Comparison of ENCODE assay signal across 8 cellular contexts in the genomic region with DNA sequence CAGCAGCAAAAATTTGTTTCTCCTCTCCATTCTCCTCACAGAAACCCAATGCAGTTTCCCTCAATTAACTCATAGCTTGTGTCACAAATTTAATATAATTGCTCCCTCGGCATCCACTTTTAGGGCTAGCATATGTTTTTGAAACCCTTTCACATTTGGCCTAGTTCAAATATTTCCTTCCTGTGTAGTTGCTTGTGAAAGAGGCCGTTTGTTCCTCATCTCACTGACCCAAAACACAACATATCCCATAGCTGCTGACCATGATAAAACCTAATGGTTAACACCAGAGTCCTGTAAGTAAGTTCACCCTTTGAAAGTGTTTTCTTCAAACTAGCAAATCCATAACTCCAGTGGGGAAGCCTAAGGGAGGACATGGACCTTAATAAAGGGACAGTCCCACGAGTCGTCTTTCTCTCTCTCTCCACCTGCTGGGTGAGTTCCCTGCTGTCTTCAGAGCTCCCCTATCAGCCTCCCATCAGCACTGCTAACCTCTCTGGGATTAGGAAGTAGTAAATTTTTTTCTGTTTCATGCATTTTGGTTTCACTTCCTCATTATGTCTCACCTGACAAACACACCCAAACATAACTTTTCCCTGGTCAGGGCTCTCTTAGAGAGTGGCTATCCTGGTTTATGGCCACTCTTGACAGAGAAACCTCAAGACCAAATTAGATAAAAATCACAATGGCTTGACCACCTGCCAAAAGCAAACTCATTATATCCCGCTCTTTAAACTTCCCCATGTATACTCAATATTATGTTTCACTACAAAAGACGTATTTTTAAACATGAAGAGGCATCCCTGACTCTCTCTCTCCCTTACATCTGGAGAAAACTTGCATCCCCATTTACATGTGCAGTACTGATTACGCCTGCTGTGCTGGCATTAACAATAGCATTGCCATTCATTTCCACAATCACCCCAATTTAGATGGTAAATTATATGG.
DNase-seq lines count a peak whose midpoint lies in the region; ATAC-seq, FAIRE-seq and TF ChIP-seq lines count a peak whose summit lies in the region.

No MANE protein-coding gene starts in this region.

- WGBS in K562 (ENCODE audit: insufficient coverage, low coverage, missing lambda C conversion rate): 46% methylated on average over 7 of the region's 7 CpGs
- 86 to 87% methylated on average over 7 of the region's 7 CpGs for WGBS in aorta, 2 donors

- H3K9me3 Mint-ChIP-seq in IgD-negative memory B cell: no peaks in the 10 kb centered on the region

- no peaks in the 10 kb centered on the region for H3K36me3 Mint-ChIP-seq in IgD-negative memory B cell

- H3K27me3 ChIP-seq in K562 (ENCODE audit: control insufficient read depth in 2 of 2, insufficient read depth in 2 of 2, low read length in 2 of 2) (no peaks in the 10 kb centered on the region), aorta (ENCODE audit: control insufficient read depth in 1 of 2, insufficient read depth in 2 of 2, low read length in 1 of 2) (no peaks in the 10 kb centered on the region)

- H3K4me3 Mint-ChIP-seq in IgD-negative memory B cell: peak overlapping the region in 3 of 4 donors; percentile 1 to 83 (median 67)

- H3K27ac ChIP-seq in K562 (ENCODE audit: extremely low read depth, low read depth, low read length) (no peak overlapping the region), aorta (ENCODE audit: low read depth in 1 of 2, low read length in 2 of 2) (no peak overlapping the region)

- intact Hi-C loops in K562 (cut with micrococcal nuclease): no loop called here
- intact Hi-C loops in aorta (cut with DNase I): no loop called here

- DNase-seq in DMS79 treated with DMSO at 0.1 percent for 48 hours (lab: John Stamatoyannopoulos, UW) (peak; percentile 53), K562 (ENCODE audit: extremely low read depth in 1 of 4, low spot score in 3 of 4) (peak in 2 of 4 experiments; percentile 23 to 37), omental fat pad (ENCODE audit: low spot score) (no peak), NCI-H187 treated with DMSO at 0.1 percent for 48 hours (lab: John Stamatoyannopoulos, UW) (no peak), globus pallidus (ENCODE audit: low spot score) (no peak), aorta (no peak)

- H3K36me3 ChIP-seq in K562 (ENCODE audit: control insufficient read depth, insufficient read depth, low read length): peaks cover 8% of the 10 kb centered on the region; the same call in 2 of the 3 replicates
- no peaks in the 10 kb centered on the region for H3K36me3 ChIP-seq in aorta (ENCODE audit: control insufficient read depth in 1 of 2, insufficient read depth in 2 of 2, low read length in 1 of 2)

- H3K4me3 ChIP-seq in K562: no peak overlapping the region
- H3K4me3 ChIP-seq in aorta (ENCODE audit: low read length in 2 of 2): no peak overlapping the region

- no peaks in the 10 kb centered on the region for H3K79me2 ChIP-seq in K562 (ENCODE audit: control insufficient read depth, insufficient read depth, low read length)

- no peak overlapping the region for H2AFZ ChIP-seq in K562 (ENCODE audit: low read depth, low read length)

- ATAC-seq in GM21381 (IDR thresholded peaks at IDR 0.05; ENCODE audit: unreplicated experiment): peak; percentile 82
- ATAC-seq in K562: peak; percentile 83
- ATAC-seq in omental fat pad (ENCODE audit: low FRiP score): no peak
- no peak for ATAC-seq in aorta (ENCODE audit: low FRiP score)

- TF ChIP-seq CTCF in K562 (IDR thresholded peaks at IDR 0.05 in 2 of 3, conservative IDR thresholded peaks at IDR 0.05 in 1 of 3; ENCODE audit: insufficient read depth in 2 of 3, low read depth in 1 of 3, low read length in 3 of 3): peak in 2 of 3 experiments; percentile 8 to 36; a peak in 1 of 6 replicates
- TF ChIP-seq CTCF in omental fat pad (IDR thresholded peaks at IDR 0.05): no peak

- H3K4me2 ChIP-seq in K562 (ENCODE audit: insufficient read depth, low read length): no peak overlapping the region

- no peak for FAIRE-seq in K562 (lab: Jason Lieb, UNC)

- H3K9ac ChIP-seq in K562 (ENCODE audit: insufficient read depth in 1 of 2, low read depth in 2 of 2, low read length in 2 of 2): no peak overlapping the region

- peaks cover 2% of the 10 kb centered on the region for H3K27me3 Mint-ChIP-seq in IgD-negative memory B cell

- H4K20me1 ChIP-seq in K562 (replicated peaks; ENCODE audit: control insufficient read depth, insufficient read depth, low read length): no peaks in the 10 kb centered on the region

- H3K4me1 Mint-ChIP-seq in IgD-negative memory B cell: peaks cover 21 to 27% (median 22%) of the 10 kb centered on the region in 3 donors

- H3K4me1 ChIP-seq in K562 (replicated peaks in 1 of 2; ENCODE audit: control insufficient read depth in 2 of 2, insufficient read depth in 2 of 2, low read length in 2 of 2) (peaks cover 0 to 7% of the 10 kb centered on the region in 2 experiments; a peak in 1 of 5 replicates), aorta (ENCODE audit: control insufficient read depth in 1 of 2, insufficient read depth in 2 of 2, low read length in 2 of 2) (no peaks in the 10 kb centered on the region)

- BruUV-seq in K562 (replicated peaks; lab: Mats Ljungman, UMichigan): no TSS peak

- in situ Hi-C loops in K562 (cut with MboI): no loop called here

- CTCF ChIA-PET in K562 (lab: Yijun Ruan, JAX; ENCODE audit: low intra/inter-chr PET ratio): interaction anchor here (1.5 kb wide), 1 partner anchor 269 kb away, joined by 5 read pairs; no protein-coding TSS in a partner anchor

- TF ChIP-seq EP300 in K562 (IDR thresholded peaks at IDR 0.05; ENCODE audit: low read length): no peak

- TF ChIP-seq RAD21 in K562 (CRISPR knock-in tag; conservative IDR thresholded peaks at IDR 0.05 in 1 of 2, IDR thresholded peaks at IDR 0.05 in 1 of 2): peak in 1 of 2 experiments; percentile 26; a peak in 2 of 4 replicates

- H3K27ac Mint-ChIP-seq in IgD-negative memory B cell: peak overlapping the region; percentile 21 to 93 (median 93)

- H3K9me1 ChIP-seq in K562 (ENCODE audit: control insufficient read depth, insufficient read depth, low read length): no peaks in the 10 kb centered on the region

- POLR2A ChIA-PET in K562 (lab: Yijun Ruan, JAX): no interaction called here

- TF ChIP-seq POLR2A in K562 (conservative IDR thresholded peaks at IDR 0.05): no peak

- H3K9me3 ChIP-seq in K562 (replicated peaks; ENCODE audit: control insufficient read depth, insufficient read depth, low read depth, low read length): no peaks in the 10 kb centered on the region
- no peaks in the 10 kb centered on the region for H3K9me3 ChIP-seq in aorta (ENCODE audit: control insufficient read depth, low read length)

TF ChIP-seq in K562, 482 proteins besides CTCF, POLR2A, EP300 and RAD21 (continues in another document):
- TF ChIP-seq ZEB2 (IDR thresholded peaks at IDR 0.05) (peak; percentile 76), ZKSCAN1 (IDR thresholded peaks at IDR 0.05; ENCODE audit: low read depth, low read length) (no peak), HDAC1 (IDR thresholded peaks at IDR 0.05) (no peak), SLC30A9 (CRISPR knock-in tag; IDR thresholded peaks at IDR 0.05) (no peak), PPARD (CRISPR knock-in tag; IDR thresholded peaks at IDR 0.05) (no peak), HNRNPH1 (optimal IDR thresholded peaks at IDR 0.05; ENCODE audit: low read depth, low read length) (no peak)
- TF ChIP-seq, protein P1, sequence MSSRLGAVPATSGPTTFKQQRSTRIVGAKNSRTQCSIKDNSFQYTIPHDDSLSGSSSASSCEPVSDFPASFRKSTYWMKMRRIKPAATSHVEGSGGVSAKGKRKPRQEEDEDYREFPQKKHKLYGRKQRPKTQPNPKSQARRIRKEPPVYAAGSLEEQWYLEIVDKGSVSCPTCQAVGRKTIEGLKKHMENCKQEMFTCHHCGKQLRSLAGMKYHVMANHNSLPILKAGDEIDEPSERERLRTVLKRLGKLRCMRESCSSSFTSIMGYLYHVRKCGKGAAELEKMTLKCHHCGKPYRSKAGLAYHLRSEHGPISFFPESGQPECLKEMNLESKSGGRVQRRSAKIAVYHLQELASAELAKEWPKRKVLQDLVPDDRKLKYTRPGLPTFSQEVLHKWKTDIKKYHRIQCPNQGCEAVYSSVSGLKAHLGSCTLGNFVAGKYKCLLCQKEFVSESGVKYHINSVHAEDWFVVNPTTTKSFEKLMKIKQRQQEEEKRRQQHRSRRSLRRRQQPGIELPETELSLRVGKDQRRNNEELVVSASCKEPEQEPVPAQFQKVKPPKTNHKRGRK (tag; IDR thresholded peaks at IDR 0.05): no peak
- TF ChIP-seq, protein P2, sequence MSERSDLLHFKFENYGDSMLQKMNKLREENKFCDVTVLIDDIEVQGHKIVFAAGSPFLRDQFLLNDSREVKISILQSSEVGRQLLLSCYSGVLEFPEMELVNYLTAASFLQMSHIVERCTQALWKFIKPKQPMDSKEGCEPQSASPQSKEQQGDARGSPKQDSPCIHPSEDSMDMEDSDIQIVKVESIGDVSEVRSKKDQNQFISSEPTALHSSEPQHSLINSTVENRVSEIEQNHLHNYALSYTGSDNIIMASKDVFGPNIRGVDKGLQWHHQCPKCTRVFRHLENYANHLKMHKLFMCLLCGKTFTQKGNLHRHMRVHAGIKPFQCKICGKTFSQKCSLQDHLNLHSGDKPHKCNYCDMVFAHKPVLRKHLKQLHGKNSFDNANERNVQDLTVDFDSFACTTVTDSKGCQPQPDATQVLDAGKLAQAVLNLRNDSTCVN (CRISPR knock-in tag; IDR thresholded peaks at IDR 0.05): no peak
- TF ChIP-seq, protein P3, sequence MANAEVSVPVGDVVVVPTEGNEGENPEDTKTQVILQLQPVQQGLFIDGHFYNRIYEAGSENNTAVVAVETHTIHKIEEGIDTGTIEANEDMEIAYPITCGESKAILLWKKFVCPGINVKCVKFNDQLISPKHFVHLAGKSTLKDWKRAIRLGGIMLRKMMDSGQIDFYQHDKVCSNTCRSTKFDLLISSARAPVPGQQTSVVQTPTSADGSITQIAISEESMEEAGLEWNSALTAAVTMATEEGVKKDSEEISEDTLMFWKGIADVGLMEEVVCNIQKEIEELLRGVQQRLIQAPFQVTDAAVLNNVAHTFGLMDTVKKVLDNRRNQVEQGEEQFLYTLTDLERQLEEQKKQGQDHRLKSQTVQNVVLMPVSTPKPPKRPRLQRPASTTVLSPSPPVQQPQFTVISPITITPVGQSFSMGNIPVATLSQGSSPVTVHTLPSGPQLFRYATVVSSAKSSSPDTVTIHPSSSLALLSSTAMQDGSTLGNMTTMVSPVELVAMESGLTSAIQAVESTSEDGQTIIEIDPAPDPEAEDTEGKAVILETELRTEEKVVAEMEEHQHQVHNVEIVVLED (CRISPR knock-in tag; IDR thresholded peaks at IDR 0.05): no peak
- TF ChIP-seq, protein P4, sequence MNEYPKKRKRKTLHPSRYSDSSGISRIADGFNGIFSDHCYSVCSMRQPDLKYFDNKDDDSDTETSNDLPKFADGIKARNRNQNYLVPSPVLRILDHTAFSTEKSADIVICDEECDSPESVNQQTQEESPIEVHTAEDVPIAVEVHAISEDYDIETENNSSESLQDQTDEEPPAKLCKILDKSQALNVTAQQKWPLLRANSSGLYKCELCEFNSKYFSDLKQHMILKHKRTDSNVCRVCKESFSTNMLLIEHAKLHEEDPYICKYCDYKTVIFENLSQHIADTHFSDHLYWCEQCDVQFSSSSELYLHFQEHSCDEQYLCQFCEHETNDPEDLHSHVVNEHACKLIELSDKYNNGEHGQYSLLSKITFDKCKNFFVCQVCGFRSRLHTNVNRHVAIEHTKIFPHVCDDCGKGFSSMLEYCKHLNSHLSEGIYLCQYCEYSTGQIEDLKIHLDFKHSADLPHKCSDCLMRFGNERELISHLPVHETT (CRISPR knock-in tag; conservative IDR thresholded peaks at IDR 0.05 in 1 of 2, IDR thresholded peaks at IDR 0.05 in 1 of 2): no peak

Comparison
In these comparisons a context has a peak if more than half of its experiments do, and no peak if none do; other contexts are left out.
1. ATAC-seq: peak in GM21381 (single experiment) and K562 (single experiment); none in omental fat pad (single experiment) and aorta (single experiment).
2. CTCF ChIP-seq: peak in K562 (2 of 3); none in omental fat pad (0 of 3).